Comparison of ENCODE assay signal across 18 cellular contexts in genomic region chr18:21270453-21270852, GRCh38. TPM values are rescaled to one million over a fixed set of nuclear protein-coding genes. Genes with fewer than 3 reads are reported as not detected.
DNase-seq lines count a peak whose midpoint lies in the region; ATAC-seq and TF ChIP-seq lines count a peak whose summit lies in the region.
"Had no signal": no experiment of that assay in that cellular context is flagged by ENCODE, and none has a peak within 500 bp of the region (broad histone marks: within the 10 kb centered on the region; RNA-seq: fewer than 3 reads in every experiment).

No MANE protein-coding gene starts in this region.

- no peaks in the 10 kb centered on the region for H3K27me3 ChIP-seq in adipocyte (replicated peaks; ENCODE audit: control insufficient read depth, insufficient read depth, low read length)
- H3K27me3 ChIP-seq in right cardiac atrium (ENCODE audit: control insufficient read depth, insufficient read depth): no peaks in the 10 kb centered on the region
- no peaks in the 10 kb centered on the region for H3K27me3 ChIP-seq in CD8-positive, alpha-beta T cell (ENCODE audit: insufficient read depth, low read length)
- H3K27me3 ChIP-seq: cardiac muscle cell, neural progenitor cell, upper lobe of left lung had no signal

- H3K9me3 ChIP-seq in adipocyte (ENCODE audit: control insufficient read depth, low read length) (no peaks in the 10 kb centered on the region), right cardiac atrium (ENCODE audit: control insufficient read depth, low read length) (no peaks in the 10 kb centered on the region)
- no peaks in the 10 kb centered on the region for H3K9me3 ChIP-seq in CD8-positive, alpha-beta T cell (ENCODE audit: low read length)
- H3K9me3 ChIP-seq: upper lobe of left lung had no signal

- CTCF ChIA-PET in CD8-positive, alpha-beta T cell (lab: Charles Lee): no interaction called here

- H3K4me1 ChIP-seq in adipocyte (ENCODE audit: control insufficient read depth, insufficient read depth, low read length) (no peaks in the 10 kb centered on the region), right cardiac atrium (ENCODE audit: control insufficient read depth, insufficient read depth, low read length) (no peaks in the 10 kb centered on the region)
- no peaks in the 10 kb centered on the region for H3K4me1 ChIP-seq in CD8-positive, alpha-beta T cell (ENCODE audit: insufficient read depth, low read length)
- H3K4me1 ChIP-seq: upper lobe of left lung had no signal

- H3K9ac ChIP-seq in adipocyte (ENCODE audit: low read length): no peak overlapping the region
- H3K9ac ChIP-seq: neural progenitor cell had no signal

- no peaks in the 10 kb centered on the region for H3K9me3 Mint-ChIP-seq in nephron progenitor cell
- H3K9me3 Mint-ChIP-seq in CD8-positive, alpha-beta T cell: no peaks in the 10 kb centered on the region
- H3K9me3 Mint-ChIP-seq: CD8-positive, alpha-beta memory T cell; neural progenitor cell had no signal

- H3K36me3 Mint-ChIP-seq in nephron progenitor cell (ENCODE audit: low read depth): peaks cover 20% of the 10 kb centered on the region
- no peaks in the 10 kb centered on the region for H3K36me3 Mint-ChIP-seq in CD8-positive, alpha-beta T cell
- H3K36me3 Mint-ChIP-seq: CD8-positive, alpha-beta memory T cell had no signal

- H3K4me3 ChIP-seq in adipocyte (ENCODE audit: low read length) (no peak overlapping the region), right cardiac atrium (ENCODE audit: low read length) (no peak overlapping the region)
- no peak overlapping the region for H3K4me3 ChIP-seq in CD8-positive, alpha-beta T cell (ENCODE audit: low read depth, low read length)
- H3K4me3 ChIP-seq: cardiac muscle cell, neural progenitor cell, upper lobe of left lung had no signal

- H3K27ac Mint-ChIP-seq in nephron progenitor cell: peak overlapping the region; percentile 34
- no peak overlapping the region for H3K27ac Mint-ChIP-seq in CD8-positive, alpha-beta T cell
- H3K27ac Mint-ChIP-seq: CD8-positive, alpha-beta memory T cell had no signal

- DNase-seq in EL: peak; percentile 33
- peak; percentile 79 for DNase-seq in adipocyte (ENCODE audit: low read depth)
- peak; percentile 82 for DNase-seq in fibroblast of gingiva (ENCODE audit: low read depth)
- DNase-seq in nephron progenitor cell: no peak
- no peak for DNase-seq in right cardiac atrium
- DNase-seq in DMS 273 (lab: John Stamatoyannopoulos, UW; ENCODE audit: unreplicated experiment): no peak
- no peak for DNase-seq in CD8-positive, alpha-beta T cell
- DNase-seq: activated naive CD4-positive, alpha-beta T cell; CD8-positive, alpha-beta memory T cell; hypothalamus; kidney; NCI-H1930; NCI-H446; stimulated activated naive CD8-positive, alpha-beta T cell treated with anti-CD3 and anti-CD28 coated beads, Interleukin-15, Interleukin-2, amounts not matched to agents 100 U/mL and 50 U/mL, for 24 hours; upper lobe of left lung had no signal

- WGBS in right cardiac atrium: 73% methylated on average over 3 of the region's 3 CpGs

- H3K36me3 ChIP-seq in adipocyte (ENCODE audit: control insufficient read depth, insufficient read depth, low read length, severe bottlenecking): no peaks in the 10 kb centered on the region
- H3K36me3 ChIP-seq in CD8-positive, alpha-beta T cell (ENCODE audit: insufficient read depth, low read length): no peaks in the 10 kb centered on the region
- H3K36me3 ChIP-seq: cardiac muscle cell, upper lobe of left lung had no signal

- POLR2A ChIA-PET in CD8-positive, alpha-beta T cell (lab: Charles Lee): no interaction called here

- H3K4me3 Mint-ChIP-seq in nephron progenitor cell: no peak overlapping the region
- H3K4me3 Mint-ChIP-seq in CD8-positive, alpha-beta T cell: no peak overlapping the region
- H3K4me3 Mint-ChIP-seq: CD8-positive, alpha-beta memory T cell; neural progenitor cell had no signal

- H3K27ac ChIP-seq in right cardiac atrium (ENCODE audit: low read length): no peak overlapping the region
- H3K27ac ChIP-seq in CD8-positive, alpha-beta T cell (ENCODE audit: low read depth, low read length): no peak overlapping the region
- H3K27ac ChIP-seq: cardiac muscle cell, upper lobe of left lung had no signal

- intact Hi-C loops in right cardiac atrium (cut with DNase I): no loop called here
- intact Hi-C loops in CD8-positive, alpha-beta T cell (cut with DNase I, micrococcal nuclease): no loop called here

- ATAC-seq in GM19467 (IDR thresholded peaks at IDR 0.05; ENCODE audit: unreplicated experiment) (no peak), right cardiac atrium (no peak)
- no peak for ATAC-seq in CD8-positive, alpha-beta T cell
- ATAC-seq: stimulated activated naive CD8-positive, alpha-beta T cell treated with anti-CD3 and anti-CD28 coated beads, Interleukin-15, Interleukin-2, amounts not matched to agents 100 U/mL and 50 U/mL, for 24 hours had no signal

- no peaks in the 10 kb centered on the region for H3K27me3 Mint-ChIP-seq in nephron progenitor cell (ENCODE audit: low read depth, poor library complexity)
- peaks cover 7% of the 10 kb centered on the region for H3K27me3 Mint-ChIP-seq in CD8-positive, alpha-beta T cell (ENCODE audit: low read depth)

- TF ChIP-seq CTCF in nephron progenitor cell (IDR thresholded peaks at IDR 0.05): no peak
- TF ChIP-seq CTCF in CD8-positive, alpha-beta T cell (IDR thresholded peaks at IDR 0.05): no peak

- peaks cover 52% of the 10 kb centered on the region for H3K4me1 Mint-ChIP-seq in nephron progenitor cell
- H3K4me1 Mint-ChIP-seq in CD8-positive, alpha-beta T cell (ENCODE audit: low read depth): no peaks in the 10 kb centered on the region
- H3K4me1 Mint-ChIP-seq: CD8-positive, alpha-beta memory T cell had no signal

RNA-seq across cellular contexts. Expression of gene GREB1L, which starts 28.4 kb away (rescaled TPM):
- total RNA-seq in right cardiac atrium: 10 to 100 TPM; 17.0 to 31.4 (median 23.9) TPM
- 7.4 TPM for polyA plus RNA-seq in right cardiac atrium
- not detected for total RNA-seq in CD8-positive, alpha-beta T cell
- total RNA-seq: CD8-positive, alpha-beta memory T cell had no signal

Comparison
In these comparisons a context has a peak if more than half of its experiments do, and no peak if none do; other contexts are left out.
1. DNase-seq: peak in EL (single experiment), adipocyte (single experiment) and fibroblast of gingiva (single experiment); none in nephron progenitor cell (single experiment), right cardiac atrium (0 of 3), DMS 273 (single experiment) and CD8-positive, alpha-beta T cell (0 of 7).
2. RNA of gene GREB1L, which starts 28.4 kb away (total RNA-seq): 17.0 to 31.4 TPM in right cardiac atrium; not detected in CD8-positive, alpha-beta T cell; every median in the first group is over 10 times any median in the second.